Comparison of ENCODE assay signal across 18 cellular contexts in the genomic region with DNA sequence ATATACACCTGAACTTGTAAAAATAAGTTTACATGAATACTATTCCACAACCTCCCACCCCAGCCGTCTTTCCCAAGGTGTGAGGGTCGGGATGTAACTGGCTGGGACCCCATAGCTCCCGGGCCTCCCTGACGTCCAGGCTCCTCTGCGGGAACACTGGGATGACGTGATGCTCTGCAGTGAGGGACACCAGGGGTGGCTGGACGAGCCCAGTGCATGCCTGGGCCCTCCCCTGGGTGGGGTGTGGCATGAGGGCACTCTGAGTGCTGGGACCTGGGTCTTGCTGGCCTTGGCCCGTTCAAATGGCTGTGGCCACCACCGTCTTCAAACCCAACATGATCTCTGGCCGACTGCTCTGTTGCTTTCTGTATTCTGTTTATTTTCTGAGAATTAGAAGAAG.
"Had no signal": no experiment of that assay in that cellular context is flagged by ENCODE, and none has a peak within 500 bp of the region (broad histone marks: within the 10 kb centered on the region; RNA-seq: fewer than 3 reads in every experiment).

No MANE protein-coding gene starts in this region.

- H3K4me3 ChIP-seq: ascending aorta, esophagus muscularis mucosa, left ventricle myocardium inferior, transverse colon had no signal

- H3K27ac ChIP-seq: ascending aorta, esophagus muscularis mucosa, left ventricle myocardium inferior, transverse colon, VCaP had no signal

- H3K9me3 ChIP-seq: ascending aorta, esophagus muscularis mucosa, left ventricle myocardium inferior, SK-N-SH, transverse colon had no signal

- H3K36me3 ChIP-seq: ascending aorta, esophagus muscularis mucosa, left ventricle myocardium inferior, transverse colon had no signal

- ATAC-seq: activated CD8-positive, alpha-beta T cell treated with anti-CD3 and anti-CD28 coated beads for 36 hours; activated naive CD8-positive, alpha-beta T cell treated with anti-CD3 and anti-CD28 coated beads, Interleukin-2, amount 50 U/mL, for 24 hours; T-cell had no signal

- H3K9me2 ChIP-seq: SK-N-SH had no signal

- H3K4me1 Mint-ChIP-seq: activated naive CD8-positive, alpha-beta T cell treated with anti-CD3 and anti-CD28 coated beads, Interleukin-2, amount 50 U/mL, for 24 hours; nephron; T-cell had no signal

- H3K27ac Mint-ChIP-seq: activated CD8-positive, alpha-beta T cell treated with anti-CD3 and anti-CD28 coated beads for 36 hours; activated naive CD4-positive, alpha-beta T cell treated with anti-CD3 and anti-CD28 coated beads for 36 hours; activated naive CD8-positive, alpha-beta T cell treated with anti-CD3 and anti-CD28 coated beads, Interleukin-2, amount 50 U/mL, for 24 hours; nephron; T-cell had no signal

- H3K27me3 ChIP-seq: ascending aorta, transverse colon had no signal

- H3K4me1 ChIP-seq: ascending aorta, esophagus muscularis mucosa, left ventricle myocardium inferior, transverse colon had no signal

- DNase-seq: activated CD8-positive, alpha-beta T cell treated with anti-CD3 and anti-CD28 coated beads for 36 hours; activated naive CD4-positive, alpha-beta T cell treated with anti-CD3 and anti-CD28 coated beads for 36 hours; activated naive CD8-positive, alpha-beta T cell treated with anti-CD3 and anti-CD28 coated beads, Interleukin-2, amount 50 U/mL, for 24 hours; hippocampal formation; kidney; left ventricle myocardium inferior; mesenchymal stem cell; SHP77; SK-N-SH; stimulated activated CD4-positive, alpha-beta T cell treated with anti-CD3 and anti-CD28 coated beads, Interleukin-4, amount 100 ng/mL, for 24 hours; stimulated activated naive CD4-positive, alpha-beta T cell; substantia nigra; transverse colon had no signal

- H3K4me3 Mint-ChIP-seq: activated CD8-positive, alpha-beta T cell treated with anti-CD3 and anti-CD28 coated beads for 36 hours; activated naive CD4-positive, alpha-beta T cell treated with anti-CD3 and anti-CD28 coated beads for 36 hours; activated naive CD8-positive, alpha-beta T cell treated with anti-CD3 and anti-CD28 coated beads, Interleukin-2, amount 50 U/mL, for 24 hours; nephron; T-cell had no signal

- H3K4me2 ChIP-seq: SK-N-SH had no signal

- H3K9me3 Mint-ChIP-seq: activated CD8-positive, alpha-beta T cell treated with anti-CD3 and anti-CD28 coated beads for 36 hours; activated naive CD4-positive, alpha-beta T cell treated with anti-CD3 and anti-CD28 coated beads for 36 hours; activated naive CD8-positive, alpha-beta T cell treated with anti-CD3 and anti-CD28 coated beads, Interleukin-2, amount 50 U/mL, for 24 hours; nephron; T-cell had no signal

- H3K36me3 Mint-ChIP-seq: T-cell had no signal

- H3K27me3 Mint-ChIP-seq: activated CD8-positive, alpha-beta T cell treated with anti-CD3 and anti-CD28 coated beads for 36 hours; activated naive CD8-positive, alpha-beta T cell treated with anti-CD3 and anti-CD28 coated beads, Interleukin-2, amount 50 U/mL, for 24 hours had no signal
